ENCODE assay signal across 8 cellular contexts in genomic region chrX:155148724-155149537, GRCh38.
DNase-seq lines count a peak whose midpoint lies in the region; ATAC-seq, FAIRE-seq and TF ChIP-seq lines count a peak whose summit lies in the region.

No MANE protein-coding gene starts in this region.

- intact Hi-C loops in Panc1 (cut with micrococcal nuclease; ENCODE audit: unreplicated experiment) = loop anchor here (10.0 kb wide), 1 partner anchor 164 kb away; no protein-coding TSS in a partner anchor
- intact Hi-C loops in sciatic nerve (cut with DNase I) = no loop called here

- in situ Hi-C loops in Panc1 (cut with HindIII; ENCODE audit: low pct_unique_long_range_greater_than_20kb, low sequenced_read_pairs) = no loop called here

- H3K4me3 Mint-ChIP-seq in chondrocyte (ENCODE audit: unreplicated experiment) = no peak overlapping the region

- ATAC-seq in Panc1 = peak; percentile 75; the same call in 1 of the 2 replicates
- no peak for ATAC-seq in sciatic nerve

- H3K9me3 ChIP-seq in Panc1 (ENCODE audit: control insufficient read depth, insufficient read depth, low read depth, low read length) (no peaks in the 10 kb centered on the region), neural cell (ENCODE audit: low read length) (no peaks in the 10 kb centered on the region)

- H3K4me3 ChIP-seq in Panc1 (ENCODE audit: low read depth in 2 of 2, low read length in 2 of 2) (no peak overlapping the region), neural cell (ENCODE audit: low read length) (no peak overlapping the region)

- H4K20me1 ChIP-seq in neural cell (ENCODE audit: insufficient read depth) = no peaks in the 10 kb centered on the region

- no peaks in the 10 kb centered on the region for H3K36me3 ChIP-seq in Panc1 (ENCODE audit: control insufficient read depth, insufficient read depth, low read length)
- H3K36me3 ChIP-seq in neural cell (ENCODE audit: insufficient read depth, low read length) = no peaks in the 10 kb centered on the region

- no peak overlapping the region for H3K4me2 ChIP-seq in neural cell (ENCODE audit: low read length)

- CTCF ChIA-PET in Panc1 (lab: Charles Lee) = interaction anchor here (1.4 kb wide), 1 partner anchor 231 kb away, joined by 3 read pairs; no protein-coding TSS in a partner anchor

- peaks cover 41% of the 10 kb centered on the region for H3K9me3 Mint-ChIP-seq in chondrocyte (ENCODE audit: low read depth)

- no peaks in the 10 kb centered on the region for H3F3A ChIP-seq in neural cell (ENCODE audit: insufficient read depth, low read length, poor library complexity, severe bottlenecking)

- no peak for TF ChIP-seq RAD21 in neural cell (conservative IDR thresholded peaks at IDR 0.05)

- H2AFZ ChIP-seq in neural cell (ENCODE audit: low read depth, low read length) = no peak overlapping the region

- no peak overlapping the region for H3K9ac ChIP-seq in neural cell (ENCODE audit: low read length)

- H3K79me2 ChIP-seq in neural cell (replicated peaks; ENCODE audit: insufficient read depth, low read length) = no peaks in the 10 kb centered on the region

- no peaks in the 10 kb centered on the region for H3K4me1 Mint-ChIP-seq in chondrocyte (ENCODE audit: low read depth)

- no peaks in the 10 kb centered on the region for H3K27me3 Mint-ChIP-seq in chondrocyte (ENCODE audit: low read depth)

- H3K27ac Mint-ChIP-seq in chondrocyte (ENCODE audit: unreplicated experiment) = no peak overlapping the region

- H3K27me3 ChIP-seq in Panc1 (ENCODE audit: control insufficient read depth, insufficient read depth, low read length) = no peaks in the 10 kb centered on the region
- no peaks in the 10 kb centered on the region for H3K27me3 ChIP-seq in neural cell (ENCODE audit: insufficient read depth, low read depth, low read length)

- H3K9me2 ChIP-seq in neural cell (ENCODE audit: insufficient read depth, low read length) = no peaks in the 10 kb centered on the region

- DNase-seq in AG08396 (ENCODE audit: low spot score) (peak; percentile 14), Panc1 (ENCODE audit: low read depth, low spot score) (no peak), chondrocyte (ENCODE audit: low spot score) (no peak), HTR-8/SVneo (ENCODE audit: insufficient read length, low spot score) (no peak), islet precursor cell (no peak), sciatic nerve (ENCODE audit: low spot score) (no peak)

- no peak for FAIRE-seq in HTR-8/SVneo (lab: Jason Lieb, UNC)

- BruUV-seq in Panc1 (replicated peaks; lab: Mats Ljungman, UMichigan) = no TSS peak

- H3K27ac ChIP-seq in Panc1 (ENCODE audit: low read length) (no peak overlapping the region), neural cell (ENCODE audit: low read length) (no peak overlapping the region)

- TF ChIP-seq EP300 in neural cell (conservative IDR thresholded peaks at IDR 0.05; ENCODE audit: poor library complexity, severe bottlenecking) = no peak

- no peaks in the 10 kb centered on the region for H3K36me3 Mint-ChIP-seq in chondrocyte (ENCODE audit: low read depth)

- TF ChIP-seq CTCF in GM12872 (IDR thresholded peaks at IDR 0.05; ENCODE audit: insufficient read depth, low read depth, low read length) (peak; percentile 59), Panc1 (IDR thresholded peaks at IDR 0.05) (peak; percentile 76), chondrocyte (IDR thresholded peaks at IDR 0.05) (peak; percentile 69), neural cell (IDR thresholded peaks at IDR 0.05; ENCODE audit: poor library complexity, severe bottlenecking) (peak; percentile 32)

- POLR2A ChIA-PET in Panc1 (lab: Charles Lee) = no interaction called here

- no peaks in the 10 kb centered on the region for H3K4me1 ChIP-seq in Panc1 (ENCODE audit: control insufficient read depth, insufficient read depth, low read length)

TF ChIP-seq in neural cell, 6 proteins besides CTCF, POLR2A, EP300 and RAD21:
- TF ChIP-seq EZH2 (IDR thresholded peaks at IDR 0.05; ENCODE audit: borderline replicate concordance, insufficient read depth, low read length, poor library complexity, severe bottlenecking) (no peak), SMC3 (conservative IDR thresholded peaks at IDR 0.05; ENCODE audit: poor library complexity) (peak; percentile 43)
